11 cellular contexts compared by ENCODE assay signal in the genomic region with DNA sequence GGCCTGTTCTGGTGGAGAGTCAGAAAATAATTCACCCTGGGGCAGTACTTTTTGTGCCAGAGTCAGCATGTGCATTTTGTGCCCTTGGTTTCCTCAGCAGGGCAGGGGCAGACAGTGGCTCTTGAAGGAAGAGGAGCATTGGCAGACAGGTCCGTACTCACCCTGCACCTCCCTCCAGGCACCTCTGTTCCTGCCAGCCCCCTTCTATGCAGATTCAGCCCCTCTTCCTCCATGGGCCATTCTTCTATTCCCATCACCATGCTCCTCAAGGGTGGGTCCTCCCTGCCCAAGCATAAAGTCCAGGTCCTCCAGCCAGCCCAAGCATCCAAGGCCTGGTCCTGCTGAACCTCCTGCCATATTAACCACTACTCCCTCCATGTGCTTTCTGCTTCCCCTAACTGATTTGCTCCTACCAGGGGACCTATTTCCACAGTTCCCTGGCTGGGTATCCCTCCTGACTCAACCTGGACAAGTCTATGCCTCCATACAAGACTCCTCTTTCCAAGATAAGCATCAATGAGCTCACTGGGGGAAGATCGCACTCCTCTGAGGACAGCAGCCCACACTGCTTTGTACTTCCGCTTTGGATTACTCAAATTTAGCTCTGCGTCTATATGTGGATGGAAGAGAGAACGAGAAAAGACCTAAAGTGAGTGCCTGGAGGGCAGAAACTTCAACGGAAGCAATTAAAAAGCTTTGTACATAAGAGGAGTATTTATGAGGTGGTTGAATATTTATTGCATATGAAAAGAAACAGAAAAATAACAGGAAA. TPM values are rescaled to one million over a fixed set of nuclear protein-coding genes. Genes with fewer than 3 reads are reported as not detected.
DNase-seq lines count a peak whose midpoint lies in the region; ATAC-seq and TF ChIP-seq lines count a peak whose summit lies in the region.
"Had no signal": no experiment of that assay in that cellular context is flagged by ENCODE, and none has a peak within 500 bp of the region (broad histone marks: within the 10 kb centered on the region; RNA-seq: fewer than 3 reads in every experiment).

No MANE protein-coding gene starts in this region.

- H3K9me3 Mint-ChIP-seq in activated naive CD8-positive, alpha-beta T cell (ENCODE audit: low read depth): no peaks in the 10 kb centered on the region
- peaks cover 0 to 2% (median 0%) of the 10 kb centered on the region in 7 donors for H3K9me3 Mint-ChIP-seq in CD14-positive monocyte
- H3K9me3 Mint-ChIP-seq: WTC11 had no signal

- H3K4me1 ChIP-seq in prostate gland (replicated peaks): no peaks in the 10 kb centered on the region

- no peak for TF ChIP-seq CTCF in prostate gland (IDR thresholded peaks at IDR 0.05)
- no peak for TF ChIP-seq CTCF in CD14-positive monocyte (IDR thresholded peaks at IDR 0.05)

- no peaks in the 10 kb centered on the region for H3K36me3 ChIP-seq in prostate gland

- no peaks in the 10 kb centered on the region for H3K27me3 ChIP-seq in prostate gland (replicated peaks; ENCODE audit: insufficient read depth)

- no peak for TF ChIP-seq POLR2A in prostate gland (IDR thresholded peaks at IDR 0.05)

- H3K27ac Mint-ChIP-seq in activated naive CD8-positive, alpha-beta T cell: peak overlapping the region; percentile 91
- H3K27ac Mint-ChIP-seq in CD14-positive monocyte: peak overlapping the region in 1 of 7 donors; percentile 57
- H3K27ac Mint-ChIP-seq: WTC11 had no signal

- H3K4me3 Mint-ChIP-seq in activated naive CD8-positive, alpha-beta T cell: peak overlapping the region; percentile 20
- no peak overlapping the region for H3K4me3 Mint-ChIP-seq in CD14-positive monocyte
- H3K4me3 Mint-ChIP-seq: WTC11 had no signal

- H3K9me3 ChIP-seq in prostate gland: no peaks in the 10 kb centered on the region

- whole genome bisulfite sequencing in prostate gland: 51% methylated on average over 6 of the region's 6 CpGs

- H3K4me3 ChIP-seq in prostate gland: no peak overlapping the region

- peak; percentile 52 for DNase-seq in ELR (ENCODE audit: low read depth)
- DNase-seq in T1000 (lab: John Stamatoyannopoulos, UW): no peak
- DNase-seq in prostate gland (ENCODE audit: low spot score): no peak
- no peak for DNase-seq in NCI-H1436 (lab: John Stamatoyannopoulos, UW)
- no peak for DNase-seq in CD14-positive monocyte (ENCODE audit: low spot score)
- DNase-seq: DMS79 had no signal

- no peak overlapping the region for H3K27ac ChIP-seq in prostate gland

- H3K4me1 Mint-ChIP-seq in activated naive CD8-positive, alpha-beta T cell (ENCODE audit: low read depth): peaks cover 39% of the 10 kb centered on the region
- H3K4me1 Mint-ChIP-seq in CD14-positive monocyte: peaks cover 3% of the 10 kb centered on the region

- H3K36me3 Mint-ChIP-seq in activated naive CD8-positive, alpha-beta T cell: no peaks in the 10 kb centered on the region
- H3K36me3 Mint-ChIP-seq in CD14-positive monocyte: no peaks in the 10 kb centered on the region
- H3K36me3 Mint-ChIP-seq: WTC11 had no signal

- intact Hi-C loops in prostate gland (cut with DNase I) (no loop called here), CD14-positive monocyte (cut with micrococcal nuclease) (no loop called here)

- no peaks in the 10 kb centered on the region for H3K27me3 Mint-ChIP-seq in activated naive CD8-positive, alpha-beta T cell
- peaks cover 15 to 34% (median 15%) of the 10 kb centered on the region in 3 donors for H3K27me3 Mint-ChIP-seq in CD14-positive monocyte (ENCODE audit: low read depth in 3 of 3)

- peak; percentile 19 for ATAC-seq in GM21526 (IDR thresholded peaks at IDR 0.05; ENCODE audit: low FRiP score, unreplicated experiment)
- ATAC-seq in HG03460 (IDR thresholded peaks at IDR 0.05; ENCODE audit: unreplicated experiment): peak; percentile 11
- ATAC-seq: WTC11 had no signal

RNA-seq across cellular contexts. Expression of gene ACSL6, which starts 9.3 kb away (rescaled TPM):
- total RNA-seq in prostate gland: 1 to 10 TPM in 1 of 2 donors, under 1 TPM in 1; 0.23 to 7.9 TPM
- under 1 TPM in 1 of 2 donors, not detected in 1; 0.45 TPM for polyA plus RNA-seq in CD14-positive monocyte

RNA-seq across cellular contexts. Expression of gene IL3, which starts 39.7 kb away (rescaled TPM):
- total RNA-seq in prostate gland: not detected
- not detected for polyA plus RNA-seq in CD14-positive monocyte
- total RNA-seq: mononuclear cell, WTC11 had no signal

RNA-seq across cellular contexts. Expression of gene CSF2, which starts 52.8 kb away (rescaled TPM):
- not detected for total RNA-seq in prostate gland
- not detected for polyA plus RNA-seq in CD14-positive monocyte
- total RNA-seq: WTC11 had no signal
